In the genomic region with DNA sequence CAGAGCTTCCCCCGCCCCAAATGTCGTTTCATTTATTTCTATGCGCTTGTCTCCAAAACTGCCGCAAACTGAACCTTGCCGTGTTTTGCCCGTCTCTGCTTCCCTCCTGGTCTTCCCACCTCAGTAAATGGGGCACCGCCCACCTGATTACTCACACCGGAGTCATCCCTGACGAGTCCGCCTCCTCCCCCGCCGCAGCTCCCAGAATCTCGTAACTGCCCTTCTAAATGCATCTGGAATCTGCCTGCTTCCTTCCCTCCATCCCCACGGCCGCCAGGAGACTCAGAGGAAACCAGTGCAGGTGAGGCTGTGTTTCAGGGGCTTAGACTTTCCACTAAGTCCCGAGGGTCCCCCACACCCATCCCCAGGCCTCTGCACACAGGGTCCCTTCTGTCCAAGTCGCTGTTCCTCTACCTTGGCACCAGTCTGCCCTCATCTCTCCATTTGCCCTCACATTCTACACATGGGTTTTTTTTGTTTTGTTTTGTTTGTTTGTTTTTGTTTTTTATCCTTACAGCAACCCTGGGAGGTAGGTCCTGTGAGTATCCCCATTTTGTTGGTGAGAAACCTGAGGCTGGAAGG, we compare ENCODE assay signal across 9 cellular contexts.
DNase-seq lines count a peak whose midpoint lies in the region; ATAC-seq and TF ChIP-seq lines count a peak whose summit lies in the region.
"Had no signal": no experiment of that assay in that cellular context is flagged by ENCODE, and none has a peak within 500 bp of the region (broad histone marks: within the 10 kb centered on the region; RNA-seq: fewer than 3 reads in every experiment).

No MANE protein-coding gene starts in this region.

- no peaks in the 10 kb centered on the region for H4K20me1 ChIP-seq in GM23338 (replicated peaks; ENCODE audit: insufficient read depth)
- no peaks in the 10 kb centered on the region for H4K20me1 ChIP-seq in hepatocyte (ENCODE audit: insufficient read depth, poor library complexity, severe bottlenecking)

- H3K36me3 Mint-ChIP-seq in GM23338 (ENCODE audit: low read depth), result no peaks in the 10 kb centered on the region; the same call in 2 of the 3 replicates
- H3K36me3 Mint-ChIP-seq in natural killer cell, result no peaks in the 10 kb centered on the region
- no peaks in the 10 kb centered on the region for H3K36me3 Mint-ChIP-seq in effector memory CD8-positive, alpha-beta T cell (ENCODE audit: insufficient read depth)

- peak overlapping the region; percentile 83; the same call in 1 of the 2 replicates for H2AFZ ChIP-seq in GM23338
- H2AFZ ChIP-seq in hepatocyte, result no peak overlapping the region

- 0 out of 2 replicates have a peak, but pooled peaks cover 6% of the 10 kb centered on the region for H3F3A ChIP-seq in GM23338 (replicated peaks; ENCODE audit: low read depth)

- H3K9me2 ChIP-seq in GM23338 (ENCODE audit: insufficient read depth) (no peaks in the 10 kb centered on the region), hepatocyte (replicated peaks; ENCODE audit: insufficient read depth) (no peaks in the 10 kb centered on the region)

- ATAC-seq in GM23338, result peak; percentile 87
- no peak for ATAC-seq in natural killer cell
- ATAC-seq in effector memory CD8-positive, alpha-beta T cell (replicated peaks), result no peak
- ATAC-seq: pancreas had no signal

- no peaks in the 10 kb centered on the region; the same call in 1 of the 2 replicates for H3K36me3 ChIP-seq in GM23338 (ENCODE audit: insufficient read depth)
- H3K36me3 ChIP-seq in hepatocyte (replicated peaks; ENCODE audit: insufficient read depth, low read depth), result no peaks in the 10 kb centered on the region
- H3K36me3 ChIP-seq: pancreas had no signal

- H3K27me3 ChIP-seq in GM23338 (ENCODE audit: insufficient read depth) (no peaks in the 10 kb centered on the region), hepatocyte (peaks cover 16% of the 10 kb centered on the region)
- H3K27me3 ChIP-seq: pancreas had no signal

- H3K4me2 ChIP-seq in GM23338, result peak overlapping the region; percentile 77
- peak overlapping the region; percentile 42 for H3K4me2 ChIP-seq in hepatocyte

- intact Hi-C loops in natural killer cell (cut with micrococcal nuclease), result no loop called here

- H3K9me3 Mint-ChIP-seq in GM23338 (peaks cover 9% of the 10 kb centered on the region), natural killer cell (no peaks in the 10 kb centered on the region)
- no peaks in the 10 kb centered on the region for H3K9me3 Mint-ChIP-seq in effector memory CD8-positive, alpha-beta T cell

- H3K4me3 ChIP-seq in GM23338 (peak overlapping the region; percentile 49; the same call in 1 of the 2 replicates), hepatocyte (no peak overlapping the region)
- H3K4me3 ChIP-seq: pancreas had no signal

- peak overlapping the region; percentile 53 for H3K4me3 Mint-ChIP-seq in GM23338
- H3K4me3 Mint-ChIP-seq in natural killer cell, result no peak overlapping the region
- no peak overlapping the region for H3K4me3 Mint-ChIP-seq in effector memory CD8-positive, alpha-beta T cell

- peaks cover 36% of the 10 kb centered on the region for H3K4me1 Mint-ChIP-seq in GM23338
- H3K4me1 Mint-ChIP-seq in natural killer cell, result no peaks in the 10 kb centered on the region
- H3K4me1 Mint-ChIP-seq in effector memory CD8-positive, alpha-beta T cell (ENCODE audit: low read depth in 2 of 2), result peaks cover 0 to 2% of the 10 kb centered on the region in 2 donors

- H3K27ac Mint-ChIP-seq in GM23338 (no peak overlapping the region), natural killer cell (no peak overlapping the region)
- peak overlapping the region in 1 of 2 donors; percentile 26 for H3K27ac Mint-ChIP-seq in effector memory CD8-positive, alpha-beta T cell

- H3K4me1 ChIP-seq in GM23338 (ENCODE audit: insufficient read depth) (peaks cover 19% of the 10 kb centered on the region), hepatocyte (ENCODE audit: insufficient read depth) (no peaks in the 10 kb centered on the region)
- H3K4me1 ChIP-seq: pancreas had no signal

- WGBS in hepatocyte (ENCODE audit: low lambda C conversion rate, missing lambda C conversion rate), result 27% methylated on average over 17 of the region's 17 CpGs

- DNase-seq in A172 (ENCODE audit: low spot score), result peak; percentile 75
- peak; percentile 94 for DNase-seq in GM23338 (ENCODE audit: low spot score)
- peak; percentile 83 for DNase-seq in SW480 (ENCODE audit: low spot score)
- DNase-seq in hepatocyte (ENCODE audit: low spot score), result peak; percentile 63
- no peak for DNase-seq in cerebellar cortex (ENCODE audit: low spot score)
- DNase-seq in activated CD8-positive, alpha-beta memory T cell treated with anti-CD3 and anti-CD28 coated beads for 24 hours, result no peak
- DNase-seq in natural killer cell, result no peak
- no peak for DNase-seq in effector memory CD8-positive, alpha-beta T cell
- DNase-seq: pancreas had no signal

- TF ChIP-seq CTCF in GM23338 (conservative IDR thresholded peaks at IDR 0.05; ENCODE audit: low read depth in 2 of 2), result no peak
- TF ChIP-seq CTCF in hepatocyte (IDR thresholded peaks at IDR 0.05; ENCODE audit: poor library complexity), result no peak
- TF ChIP-seq CTCF in natural killer cell (IDR thresholded peaks at IDR 0.05), result no peak

- H3K79me2 ChIP-seq in GM23338 (replicated peaks; ENCODE audit: insufficient read depth) (no peaks in the 10 kb centered on the region), hepatocyte (no peaks in the 10 kb centered on the region)

- no peaks in the 10 kb centered on the region for H3K9me3 ChIP-seq in hepatocyte (ENCODE audit: low read depth)
- H3K9me3 ChIP-seq: pancreas had no signal

- H3K27me3 Mint-ChIP-seq in GM23338 (ENCODE audit: insufficient read depth, low read depth, poor library complexity), result peaks cover 14% of the 10 kb centered on the region
- peaks cover 23 to 38% of the 10 kb centered on the region in 2 donors for H3K27me3 Mint-ChIP-seq in natural killer cell (ENCODE audit: low read depth in 2 of 2)
- peaks cover 43 to 93% of the 10 kb centered on the region in 2 donors for H3K27me3 Mint-ChIP-seq in effector memory CD8-positive, alpha-beta T cell

- H3K27ac ChIP-seq in GM23338 (ENCODE audit: low read depth), result 0 out of 2 replicates have a peak overlapping the region, but pooled peaks have one; percentile 55
- no peak overlapping the region for H3K27ac ChIP-seq in hepatocyte
- H3K27ac ChIP-seq: pancreas had no signal

TF ChIP-seq in GM23338, 12 proteins besides CTCF, POLR2A, EP300 and RAD21 (continues in another document):
- no peak for TF ChIP-seq EZH2 (IDR thresholded peaks at IDR 0.05; ENCODE audit: low read depth, unreplicated experiment)
- TF ChIP-seq, protein P1, sequence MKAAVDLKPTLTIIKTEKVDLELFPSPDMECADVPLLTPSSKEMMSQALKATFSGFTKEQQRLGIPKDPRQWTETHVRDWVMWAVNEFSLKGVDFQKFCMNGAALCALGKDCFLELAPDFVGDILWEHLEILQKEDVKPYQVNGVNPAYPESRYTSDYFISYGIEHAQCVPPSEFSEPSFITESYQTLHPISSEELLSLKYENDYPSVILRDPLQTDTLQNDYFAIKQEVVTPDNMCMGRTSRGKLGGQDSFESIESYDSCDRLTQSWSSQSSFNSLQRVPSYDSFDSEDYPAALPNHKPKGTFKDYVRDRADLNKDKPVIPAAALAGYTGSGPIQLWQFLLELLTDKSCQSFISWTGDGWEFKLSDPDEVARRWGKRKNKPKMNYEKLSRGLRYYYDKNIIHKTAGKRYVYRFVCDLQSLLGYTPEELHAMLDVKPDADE (IDR thresholded peaks at IDR 0.05), result no peak
- TF ChIP-seq ZNF331 (CRISPR knock-in tag; IDR thresholded peaks at IDR 0.05; ENCODE audit: low read depth), result no peak
- no peak for TF ChIP-seq EZH2phosphoT487 (IDR thresholded peaks at IDR 0.05; ENCODE audit: unreplicated experiment)
- no peak for TF ChIP-seq ZNF114 (CRISPR knock-in tag; IDR thresholded peaks at IDR 0.05)
- TF ChIP-seq CREB1 (CRISPR knock-in tag; IDR thresholded peaks at IDR 0.05; ENCODE audit: low read depth), result peak; percentile 81

Comparison
In these comparisons a context has a peak if more than half of its experiments do, and no peak if none do; other contexts are left out.
1. DNase-seq: peak in A172 (single experiment), GM23338 (single experiment), SW480 (single experiment) and hepatocyte (single experiment); none in cerebellar cortex (single experiment), activated CD8-positive, alpha-beta memory T cell treated with anti-CD3 and anti-CD28 coated beads for 24 hours (single experiment), natural killer cell (single experiment) and effector memory CD8-positive, alpha-beta T cell (0 of 3).